Comparison of ENCODE assay signal across 33 cellular contexts in genomic region chr3:172965256-172965655, GRCh38.
A peak's percentile ranks its signal among the peaks of the same experiment; 100 is the strongest.
DNase-seq lines count a peak whose midpoint lies in the region; ATAC-seq and TF ChIP-seq lines count a peak whose summit lies in the region.
"Had no signal": no experiment of that assay in that cellular context is flagged by ENCODE, and none has a peak within 500 bp of the region (broad histone marks: within the 10 kb centered on the region; RNA-seq: fewer than 3 reads in every experiment).

No MANE protein-coding gene starts in this region.

- H3K4me3 ChIP-seq in AG10803 (ENCODE audit: low read length): no peak overlapping the region
- H3K4me3 ChIP-seq in adipocyte (ENCODE audit: low read length): no peak overlapping the region
- no peak overlapping the region for H3K4me3 ChIP-seq in fibroblast of the aortic adventitia (ENCODE audit: low read depth, low read length)
- no peak overlapping the region for H3K4me3 ChIP-seq in Peyer's patch
- H3K4me3 ChIP-seq: A549, gastrocnemius medialis, left ventricle myocardium inferior, ovary, suprapubic skin, uterus had no signal

- H3K9me3 ChIP-seq in adipocyte (ENCODE audit: control insufficient read depth, low read length) (no peaks in the 10 kb centered on the region), Peyer's patch (no peaks in the 10 kb centered on the region)
- H3K9me3 ChIP-seq: A549, Caco-2, gastrocnemius medialis, left ventricle myocardium inferior, ovary, suprapubic skin, uterus had no signal

- no peak for TF ChIP-seq POLR2A in Peyer's patch (IDR thresholded peaks at IDR 0.05)

- no peak overlapping the region for H3K9ac ChIP-seq in adipocyte (ENCODE audit: low read length)
- H3K9ac ChIP-seq: KMS-11 had no signal

- no peak for ATAC-seq in HG03039 (IDR thresholded peaks at IDR 0.05; ENCODE audit: unreplicated experiment)
- ATAC-seq: A549; activated naive CD4-positive, alpha-beta T cell treated with anti-CD3 and anti-CD28 coated beads, Interleukin-2, amount 50 U/mL, for 72 hours; gastrocnemius medialis; natural killer cell; stimulated activated memory B cell treated with anti-CD40 and anti-IgM and Interleukin-4, amounts not matched to agents 10 μg/mL and 1 μg/mL and 100 μg/mL, for 72 hours had no signal

- no peaks in the 10 kb centered on the region for H3K36me3 ChIP-seq in adipocyte (ENCODE audit: control insufficient read depth, insufficient read depth, low read length, severe bottlenecking)
- no peaks in the 10 kb centered on the region for H3K36me3 ChIP-seq in Peyer's patch
- H3K36me3 ChIP-seq: gastrocnemius medialis, left ventricle myocardium inferior, ovary, suprapubic skin, uterus had no signal

- POLR2A ChIA-PET in GM10248 (lab: Yijun Ruan, JAX): no interaction called here

- CTCF ChIA-PET in GM10248 (lab: Yijun Ruan, JAX): interaction anchor here (1.0 to 1.7 kb wide), 2 partner anchors 9 to 13 kb away, joined by 3 read pairs; no protein-coding TSS in a partner anchor

- no peak overlapping the region for H3K27ac ChIP-seq in Peyer's patch
- H3K27ac ChIP-seq: A549, gastrocnemius medialis, KMS-11, left ventricle myocardium inferior, ovary, suprapubic skin, uterus had no signal

- DNase-seq in AG10803 (ENCODE audit: low read depth): peak; percentile 9
- DNase-seq in HS-5 (ENCODE audit: low read depth): peak; percentile 81
- peak; percentile 4 for DNase-seq in adipocyte (ENCODE audit: low read depth)
- peak; percentile 60 for DNase-seq in fibroblast of the aortic adventitia (ENCODE audit: low read depth)
- no peak for DNase-seq in GM10248 (ENCODE audit: extremely low spot score)
- DNase-seq in GOT3 (lab: John Stamatoyannopoulos, UW): no peak
- DNase-seq in Peyer's patch: no peak
- DNase-seq: activated CD4-positive, alpha-beta T cell treated with anti-CD3 and anti-CD28 coated beads, Interleukin-2, amount 50 U/mL, for 48 hours; activated CD4-positive, CD25-positive, alpha-beta regulatory T cell; activated CD8-positive, alpha-beta memory T cell treated with anti-CD3 and anti-CD28 coated beads, Interleukin-2, amount 50 U/mL, for 48 hours; C1 segment of cervical spinal cord; Caco-2; DMS79 treated with DMSO at 0.1 percent for 48 hours; effector CD4-positive, alpha-beta T cell; erythroblast; gastrocnemius medialis; left ventricle myocardium inferior; natural killer cell; NCI-H1048; NCI-H187; NCI-H2227 treated with DMSO at 0.1 percent for 48 hours; NCI-H748 treated with DMSO at 0.1 percent for 48 hours; OCI-M1; ovary; SIG-M5; stimulated activated CD4-positive, alpha-beta T cell treated with anti-CD3 and anti-CD28 coated beads, Interleukin-4, amount 100 ng/mL, for 1 hour; uterus had no signal

- H3K27me3 ChIP-seq in adipocyte (replicated peaks; ENCODE audit: control insufficient read depth, insufficient read depth, low read length) (no peaks in the 10 kb centered on the region), Peyer's patch (no peaks in the 10 kb centered on the region)
- H3K27me3 ChIP-seq: gastrocnemius medialis, ovary, suprapubic skin, uterus had no signal

- TF ChIP-seq CTCF in AG10803 (conservative IDR thresholded peaks at IDR 0.05; ENCODE audit: low read length) (no peak), fibroblast of the aortic adventitia (IDR thresholded peaks at IDR 0.05; ENCODE audit: insufficient read depth, low read length) (no peak), GM10248 (IDR thresholded peaks at IDR 0.05; ENCODE audit: control extremely low read depth, extremely low read depth, low read depth, missing control alignments) (no peak), Peyer's patch (IDR thresholded peaks at IDR 0.05) (no peak)

- H3K4me1 ChIP-seq in adipocyte (ENCODE audit: control insufficient read depth, insufficient read depth, low read length): no peaks in the 10 kb centered on the region
- no peaks in the 10 kb centered on the region for H3K4me1 ChIP-seq in Peyer's patch
- H3K4me1 ChIP-seq: A549, Caco-2, gastrocnemius medialis, left ventricle myocardium inferior, suprapubic skin, uterus had no signal

Comparison
In these comparisons a context has a peak if more than half of its experiments do, and no peak if none do; other contexts are left out.
1. DNase-seq: peak in AG10803 (single experiment), HS-5 (single experiment), adipocyte (single experiment) and fibroblast of the aortic adventitia (single experiment); none in GM10248 (single experiment), GOT3 (single experiment) and Peyer's patch (0 of 3).